Comparison of ENCODE assay signal across 8 cellular contexts in genomic region chr13:52128714-52129700, GRCh38. TPM values are rescaled to one million over a fixed set of nuclear protein-coding genes. Genes with fewer than 3 reads are reported as not detected.
DNase-seq lines count a peak whose midpoint lies in the region; ATAC-seq and TF ChIP-seq lines count a peak whose summit lies in the region.

A gene with protein sequence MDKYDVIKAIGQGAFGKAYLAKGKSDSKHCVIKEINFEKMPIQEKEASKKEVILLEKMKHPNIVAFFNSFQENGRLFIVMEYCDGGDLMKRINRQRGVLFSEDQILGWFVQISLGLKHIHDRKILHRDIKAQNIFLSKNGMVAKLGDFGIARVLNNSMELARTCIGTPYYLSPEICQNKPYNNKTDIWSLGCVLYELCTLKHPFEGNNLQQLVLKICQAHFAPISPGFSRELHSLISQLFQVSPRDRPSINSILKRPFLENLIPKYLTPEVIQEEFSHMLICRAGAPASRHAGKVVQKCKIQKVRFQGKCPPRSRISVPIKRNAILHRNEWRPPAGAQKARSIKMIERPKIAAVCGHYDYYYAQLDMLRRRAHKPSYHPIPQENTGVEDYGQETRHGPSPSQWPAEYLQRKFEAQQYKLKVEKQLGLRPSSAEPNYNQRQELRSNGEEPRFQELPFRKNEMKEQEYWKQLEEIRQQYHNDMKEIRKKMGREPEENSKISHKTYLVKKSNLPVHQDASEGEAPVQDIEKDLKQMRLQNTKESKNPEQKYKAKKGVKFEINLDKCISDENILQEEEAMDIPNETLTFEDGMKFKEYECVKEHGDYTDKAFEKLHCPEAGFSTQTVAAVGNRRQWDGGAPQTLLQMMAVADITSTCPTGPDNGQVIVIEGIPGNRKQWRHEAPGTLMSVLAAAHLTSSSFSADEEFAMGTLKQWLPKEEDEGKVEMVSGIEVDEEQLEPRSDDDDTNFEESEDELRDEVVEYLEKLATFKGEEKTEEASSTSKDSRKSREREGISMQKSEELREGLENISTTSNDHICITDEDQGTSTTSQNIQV (minus strand): TSS chr13:52129073. CDS start chr13:52127482, 1,591 bp downstream.

- H3K9ac ChIP-seq in BLaER1 treated with 17β-estradiol and CSF1 and Interleukin-3, amounts not matched to agents 10 nM and 100 nM, result peak within 1 kb of the TSS; percentile 13 to 66 (median 57); a peak in 21 of 22 replicates
- H3K9ac ChIP-seq in NT2/D1 (ENCODE audit: insufficient read length, low read depth), result no peak within 1 kb of the TSS

- intact Hi-C loops in naive thymus-derived CD4-positive, alpha-beta T cell (cut with micrococcal nuclease), result loop anchor here (1.0 to 5.0 kb wide), 7 partner anchors 30 to 1002 kb away; partner anchors contain the start of genes INTS6 (in 1 of the 2), NEK3 (in 1 of the 2) and WDFY2 (in 1 of the 2)

- no peaks in the 10 kb centered on the region for H3K9me3 Mint-ChIP-seq in naive thymus-derived CD4-positive, alpha-beta T cell

- H3K27ac Mint-ChIP-seq in naive thymus-derived CD4-positive, alpha-beta T cell, result peak within 1 kb of the TSS in 4 of 9 donors; percentile 3 to 19 (median 6)

- H3K9me3 ChIP-seq in BLaER1 treated with 17β-estradiol and CSF1 and Interleukin-3, amounts not matched to agents 10 nM and 100 nM (replicated peaks in 1 of 11), result no peaks in the 10 kb centered on the region
- H3K9me3 ChIP-seq in NT2/D1 (ENCODE audit: insufficient read depth, low read length), result no peaks in the 10 kb centered on the region
- no peaks in the 10 kb centered on the region for H3K9me3 ChIP-seq in naive thymus-derived CD4-positive, alpha-beta T cell (ENCODE audit: control insufficient read depth in 2 of 3, low read length in 3 of 3)

- H3K4me2 ChIP-seq in BLaER1 treated with 17β-estradiol and CSF1 and Interleukin-3, amounts not matched to agents 10 nM and 100 nM, result peak within 1 kb of the TSS; percentile 92 to 99 (median 98)

- TF ChIP-seq CTCF in fibroblast of mammary gland (conservative IDR thresholded peaks at IDR 0.05; ENCODE audit: control insufficient read depth, insufficient read depth, low read depth, low read length), result peak; percentile 32

- peak; percentile 49 for DNase-seq in NT2/D1 (ENCODE audit: low read depth, low spot score)
- DNase-seq in activated T-helper 1 cell treated with Interleukin-2 at 50 U/mL for 16 hours (ENCODE audit: low read depth), result peak; percentile 25
- DNase-seq in fibroblast of mammary gland (ENCODE audit: low read depth), result peak; percentile 35
- peak; percentile 36 to 75 (median 55) for DNase-seq in naive thymus-derived CD4-positive, alpha-beta T cell
- DNase-seq in stimulated activated naive CD4-positive, alpha-beta T cell treated with Interleukin-2 at 50 U/mL for 16 hours (lab: John Stamatoyannopoulos, UW), result peak; percentile 42

- CTCF ChIA-PET in naive thymus-derived CD4-positive, alpha-beta T cell (lab: Charles Lee), result interaction anchor here (0.5 to 3.1 kb wide), 8 partner anchors 11 to 581 kb away, joined by 3 to 31 read pairs (median 4); partner anchors contain the start of gene ALG11

- peaks cover 0 to 16% (median 10%) of the 10 kb centered on the region in 10 experiments; a peak in 15 of 20 replicates for H3K4me1 ChIP-seq in BLaER1 treated with 17β-estradiol and CSF1 and Interleukin-3, amounts not matched to agents 10 nM and 100 nM
- H3K4me1 ChIP-seq in NT2/D1 (ENCODE audit: insufficient read depth, insufficient read length), result no peaks in the 10 kb centered on the region
- H3K4me1 ChIP-seq in naive thymus-derived CD4-positive, alpha-beta T cell (ENCODE audit: control insufficient read depth in 2 of 2, insufficient read depth in 2 of 2, low read length in 2 of 2), result peaks cover 11 to 13% of the 10 kb centered on the region in 2 donors

- H4K20me1 ChIP-seq in BLaER1 treated with 17β-estradiol and CSF1 and Interleukin-3, amounts not matched to agents 10 nM and 100 nM, result 0 out of 22 replicates have a peak, but pooled peaks cover 0 to 7% (median 0%) of the 10 kb centered on the region in 11 experiments

- ATAC-seq in GM19025 (IDR thresholded peaks at IDR 0.05; ENCODE audit: low read depth, unreplicated experiment), result peak; percentile 65
- ATAC-seq in HG03280 (IDR thresholded peaks at IDR 0.05; ENCODE audit: unreplicated experiment), result peak; percentile 80
- peak; percentile 82 for ATAC-seq in naive thymus-derived CD4-positive, alpha-beta T cell

- peaks cover 11 to 21% (median 18%) of the 10 kb centered on the region in 7 donors for H3K4me1 Mint-ChIP-seq in naive thymus-derived CD4-positive, alpha-beta T cell

- peak within 1 kb of the TSS in 1 of 11 experiments; percentile 28; a peak in 1 of 22 replicates for H3K27ac ChIP-seq in BLaER1 treated with 17β-estradiol and CSF1 and Interleukin-3, amounts not matched to agents 10 nM and 100 nM
- H3K27ac ChIP-seq in naive thymus-derived CD4-positive, alpha-beta T cell (ENCODE audit: low read depth, low read length), result no peak within 1 kb of the TSS

- H3K27me3 Mint-ChIP-seq in naive thymus-derived CD4-positive, alpha-beta T cell, result peaks cover 0 to 14% (median 6%) of the 10 kb centered on the region in 5 donors

- peaks cover 5 to 29% (median 26%) of the 10 kb centered on the region in 5 donors for H3K36me3 Mint-ChIP-seq in naive thymus-derived CD4-positive, alpha-beta T cell

- POLR2A ChIA-PET in naive thymus-derived CD4-positive, alpha-beta T cell (lab: Charles Lee), result no interaction called here

- peak within 1 kb of the TSS; percentile 59 to 75 (median 68) for H3K4me3 ChIP-seq in BLaER1 treated with 17β-estradiol and CSF1 and Interleukin-3, amounts not matched to agents 10 nM and 100 nM
- H3K4me3 ChIP-seq in NT2/D1 (ENCODE audit: insufficient read length, low read depth), result peak within 1 kb of the TSS; percentile 21
- peak within 1 kb of the TSS; percentile 65 for H3K4me3 ChIP-seq in fibroblast of mammary gland (ENCODE audit: control insufficient read depth, low read depth, low read length)
- peak within 1 kb of the TSS; percentile 51 for H3K4me3 ChIP-seq in naive thymus-derived CD4-positive, alpha-beta T cell (ENCODE audit: low read length)

- peak within 1 kb of the TSS; percentile 85 to 94 (median 88) for H3K4me3 Mint-ChIP-seq in naive thymus-derived CD4-positive, alpha-beta T cell

- peaks cover 6 to 27% (median 23%) of the 10 kb centered on the region in 11 experiments; a peak in 21 of 22 replicates for H3K27me3 ChIP-seq in BLaER1 treated with 17β-estradiol and CSF1 and Interleukin-3, amounts not matched to agents 10 nM and 100 nM
- no peaks in the 10 kb centered on the region for H3K27me3 ChIP-seq in NT2/D1 (ENCODE audit: insufficient read depth, insufficient read length)
- no peaks in the 10 kb centered on the region for H3K27me3 ChIP-seq in naive thymus-derived CD4-positive, alpha-beta T cell (ENCODE audit: control insufficient read depth in 2 of 2, insufficient read depth in 2 of 2, low read length in 2 of 2)

- H3K36me3 ChIP-seq in BLaER1 treated with 17β-estradiol and CSF1 and Interleukin-3, amounts not matched to agents 10 nM and 100 nM, result peaks cover 0 to 31% (median 0%) of the 10 kb centered on the region in 11 experiments; a peak in 5 of 22 replicates
- H3K36me3 ChIP-seq in NT2/D1 (ENCODE audit: insufficient read depth, insufficient read length, low read length), result peaks cover 3% of the 10 kb centered on the region
- H3K36me3 ChIP-seq in naive thymus-derived CD4-positive, alpha-beta T cell (ENCODE audit: control insufficient read depth in 2 of 3, insufficient read depth in 3 of 3, low read length in 3 of 3), result no peaks in the 10 kb centered on the region

RNA-seq across cellular contexts. Expression of the gene that starts here (rescaled TPM):
- total RNA-seq in naive thymus-derived CD4-positive, alpha-beta T cell, result not detected
- polyA plus RNA-seq in naive thymus-derived CD4-positive, alpha-beta T cell, result under 1 TPM in 1 of 2 donors, not detected in 1; 0.14 TPM

Comparison
In these comparisons a context has a peak if more than half of its experiments do, and no peak if none do; other contexts are left out.
1. Peak in DNase-seq, ATAC-seq and H3K4me3 ChIP-seq in naive thymus-derived CD4-positive, alpha-beta T cell; RNA of the gene not detected or under 1 TPM.